8 cellular contexts compared by ENCODE assay signal in the genomic region with DNA sequence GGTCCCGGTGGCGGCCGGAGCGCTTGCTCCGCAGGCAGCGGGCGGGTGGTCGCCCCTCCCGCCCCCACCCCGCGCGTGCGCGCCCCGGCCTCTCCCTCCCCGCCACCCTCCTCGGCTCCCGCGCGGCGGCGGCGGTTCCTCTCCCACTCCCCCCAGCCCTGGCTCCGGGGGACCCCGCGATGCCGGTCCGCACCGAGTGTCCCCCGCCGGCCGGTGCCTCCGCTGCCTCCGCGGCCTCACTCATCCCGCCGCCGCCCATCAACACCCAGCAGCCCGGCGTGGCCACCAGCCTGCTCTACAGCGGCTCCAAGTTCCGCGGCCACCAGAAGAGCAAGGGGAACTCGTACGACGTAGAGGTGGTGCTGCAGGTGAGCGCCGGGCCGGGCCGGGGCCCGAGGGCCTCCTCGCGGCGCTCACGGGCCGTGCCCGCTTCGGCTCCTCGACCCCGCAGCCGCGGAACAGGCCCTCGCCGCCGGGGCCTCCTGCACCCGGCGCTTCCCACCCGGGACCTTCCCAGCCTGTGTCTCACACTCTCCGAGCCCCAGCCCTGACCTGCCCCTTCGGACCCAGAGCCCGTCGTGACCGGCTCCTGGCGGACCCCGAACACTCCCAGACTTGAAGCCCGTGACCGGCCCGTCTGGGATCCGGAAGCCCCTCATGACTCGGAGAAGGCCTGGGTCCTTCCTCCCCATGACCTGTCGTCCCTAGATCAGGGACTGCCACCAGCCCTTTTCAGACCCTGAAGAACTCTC. TPM values are rescaled to one million over a fixed set of nuclear protein-coding genes. Genes with fewer than 3 reads are reported as not detected.
DNase-seq lines count a peak whose midpoint lies in the region; ATAC-seq, FAIRE-seq and TF ChIP-seq lines count a peak whose summit lies in the region.

No MANE protein-coding gene starts in this region.

- DNase-seq in NCI-H1436 (lab: John Stamatoyannopoulos, UW) (peak; percentile 33), NCI-H1436 treated with DMSO at 0.1 percent for 48 hours (lab: John Stamatoyannopoulos, UW) (no peak), astrocyte (ENCODE audit: low read depth) (no peak), small intestine (peak; percentile 32), NCI-H187 treated with DMSO at 0.1 percent for 48 hours (lab: John Stamatoyannopoulos, UW) (no peak)
- no peak for DNase-seq in Jurkat, Clone E6-1 (ENCODE audit: low read depth, low spot score)

- no peak for TF ChIP-seq CTCF in astrocyte (IDR thresholded peaks at IDR 0.05; ENCODE audit: insufficient read depth, low read depth, low read length)

- 1% methylated on average over 34 to 81 of the region's 81 CpGs for WGBS in small intestine, 3 donors

- H2AFZ ChIP-seq in astrocyte (ENCODE audit: low read depth, low read length): peak overlapping the region; percentile 94

- peaks cover 27% of the 10 kb centered on the region for H4K20me1 ChIP-seq in astrocyte (ENCODE audit: insufficient read depth, low read length)

- peaks cover 35% of the 10 kb centered on the region for H3K79me2 ChIP-seq in astrocyte (ENCODE audit: insufficient read depth, low read length)

- H3K4me1 Mint-ChIP-seq in astrocyte (ENCODE audit: low read depth, unreplicated experiment): peaks cover 22% of the 10 kb centered on the region

- peak overlapping the region; percentile 93 for H3K4me2 ChIP-seq in astrocyte (ENCODE audit: low read length)

- H3K9ac ChIP-seq in astrocyte (ENCODE audit: low read length): peak overlapping the region; percentile 84
- H3K9ac ChIP-seq in iPS-18a (ENCODE audit: low read length): peak overlapping the region; percentile 56

- ATAC-seq in GM21723 (IDR thresholded peaks at IDR 0.05; ENCODE audit: unreplicated experiment): peak; percentile 10

- peak overlapping the region; percentile 81 for H3K27ac Mint-ChIP-seq in astrocyte (ENCODE audit: unreplicated experiment)

- FAIRE-seq in astrocyte (lab: Jason Lieb, UNC) (no peak), small intestine (lab: Jason Lieb, UNC) (no peak)

- H3K36me3 ChIP-seq in astrocyte (ENCODE audit: insufficient read depth, low read length) (no peaks in the 10 kb centered on the region), iPS-18a (ENCODE audit: control insufficient read depth, low read depth, low read length) (no peaks in the 10 kb centered on the region), small intestine (ENCODE audit: control insufficient read depth in 2 of 2, insufficient read depth in 2 of 2, low read length in 2 of 2) (no peaks in the 10 kb centered on the region)

- H3K27ac ChIP-seq in astrocyte (ENCODE audit: low read depth, low read length) (peak overlapping the region; percentile 61), iPS-18a (ENCODE audit: low read length) (no peak overlapping the region), small intestine (ENCODE audit: low read depth in 1 of 2, low read length in 1 of 2) (peak overlapping the region in 1 of 2 donors; percentile 22)

- H3K4me3 Mint-ChIP-seq in astrocyte (ENCODE audit: unreplicated experiment): peak overlapping the region; percentile 96

- peaks cover 2% of the 10 kb centered on the region for H3K36me3 Mint-ChIP-seq in astrocyte (ENCODE audit: low read depth, unreplicated experiment)

- no peaks in the 10 kb centered on the region for H3K9me3 ChIP-seq in astrocyte (ENCODE audit: insufficient read depth, low read depth, low read length)
- H3K9me3 ChIP-seq in iPS-18a (ENCODE audit: control insufficient read depth, low read depth, low read length): no peaks in the 10 kb centered on the region
- H3K9me3 ChIP-seq in small intestine (ENCODE audit: control insufficient read depth, low read depth): no peaks in the 10 kb centered on the region

- no peaks in the 10 kb centered on the region for H3K27me3 Mint-ChIP-seq in astrocyte (ENCODE audit: low read depth, unreplicated experiment)

- peaks cover 15% of the 10 kb centered on the region for H3K4me1 ChIP-seq in astrocyte (ENCODE audit: insufficient read depth, low read length)
- H3K4me1 ChIP-seq in iPS-18a (ENCODE audit: control insufficient read depth, low read depth, low read length): peaks cover 5% of the 10 kb centered on the region
- peaks cover 4 to 16% of the 10 kb centered on the region in 2 donors for H3K4me1 ChIP-seq in small intestine (ENCODE audit: control insufficient read depth in 2 of 2, insufficient read depth in 1 of 2, low read depth in 1 of 2, low read length in 1 of 2)

- H3K4me3 ChIP-seq in Jurkat, Clone E6-1 (ENCODE audit: low read length): peak overlapping the region; percentile 72
- peak overlapping the region; percentile 95 for H3K4me3 ChIP-seq in astrocyte (ENCODE audit: insufficient read depth, low read depth, low read length)
- H3K4me3 ChIP-seq in iPS-18a (ENCODE audit: low read length): peak overlapping the region; percentile 87
- peak overlapping the region; percentile 85 to 95 for H3K4me3 ChIP-seq in small intestine (ENCODE audit: low read depth in 1 of 2, low read length in 2 of 2)

- H3K9me3 Mint-ChIP-seq in astrocyte (ENCODE audit: unreplicated experiment): no peaks in the 10 kb centered on the region

- H3K27me3 ChIP-seq in astrocyte (ENCODE audit: insufficient read depth, low read length): no peaks in the 10 kb centered on the region
- H3K27me3 ChIP-seq in iPS-18a (ENCODE audit: control insufficient read depth, insufficient read depth, low read length): peaks cover 10% of the 10 kb centered on the region
- no peaks in the 10 kb centered on the region for H3K27me3 ChIP-seq in small intestine (ENCODE audit: control insufficient read depth in 2 of 2, insufficient read depth in 2 of 2, low read length in 2 of 2)

RNA-seq across cellular contexts. Expression of gene GID4, which starts 0.5 kb away (rescaled TPM):
- 20.9 TPM for polyA plus RNA-seq in Jurkat, Clone E6-1 (2012; ENCODE audit: insufficient read depth, insufficient read length)
- total RNA-seq in astrocyte: 9.2 and 9.9 TPM in 2 replicates
- polyA plus RNA-seq in small intestine: 1 to 10 TPM; 2.5 to 4.3 (median 3.8) TPM

RNA-seq across cellular contexts. Expression of gene ATPAF2, which starts 0.7 kb away (rescaled TPM):
- polyA plus RNA-seq in Jurkat, Clone E6-1 (2012; ENCODE audit: insufficient read depth, insufficient read length): 31.6 TPM
- total RNA-seq in astrocyte: 24.8 and 27.9 TPM in 2 replicates
- polyA plus RNA-seq in small intestine: 10 to 100 TPM; 20.5 to 26.4 (median 20.6) TPM

RNA-seq across cellular contexts. Expression of gene DRG2, which starts 48.0 kb away (rescaled TPM):
- polyA plus RNA-seq in Jurkat, Clone E6-1 (2012; ENCODE audit: insufficient read depth, insufficient read length): 81.7 TPM
- 32.2 and 35.0 TPM in 2 replicates for total RNA-seq in astrocyte
- 10 to 100 TPM; 35.0 to 48.6 (median 47.6) TPM for polyA plus RNA-seq in small intestine

Comparison
In these comparisons a context has a peak if more than half of its experiments do, and no peak if none do; other contexts are left out.
1. DNase-seq: peak in NCI-H1436 (single experiment) and small intestine (single experiment); none in NCI-H1436 treated with DMSO at 0.1 percent for 48 hours (single experiment), Jurkat, Clone E6-1 (single experiment), astrocyte (single experiment) and NCI-H187 treated with DMSO at 0.1 percent for 48 hours (single experiment).
2. Peak in every context shown above with its lines, with median percentiles within 50 percentile points of each other: H3K4me3 ChIP-seq.